Comparison of ENCODE assay signal across 1 cellular context in the genomic region with DNA sequence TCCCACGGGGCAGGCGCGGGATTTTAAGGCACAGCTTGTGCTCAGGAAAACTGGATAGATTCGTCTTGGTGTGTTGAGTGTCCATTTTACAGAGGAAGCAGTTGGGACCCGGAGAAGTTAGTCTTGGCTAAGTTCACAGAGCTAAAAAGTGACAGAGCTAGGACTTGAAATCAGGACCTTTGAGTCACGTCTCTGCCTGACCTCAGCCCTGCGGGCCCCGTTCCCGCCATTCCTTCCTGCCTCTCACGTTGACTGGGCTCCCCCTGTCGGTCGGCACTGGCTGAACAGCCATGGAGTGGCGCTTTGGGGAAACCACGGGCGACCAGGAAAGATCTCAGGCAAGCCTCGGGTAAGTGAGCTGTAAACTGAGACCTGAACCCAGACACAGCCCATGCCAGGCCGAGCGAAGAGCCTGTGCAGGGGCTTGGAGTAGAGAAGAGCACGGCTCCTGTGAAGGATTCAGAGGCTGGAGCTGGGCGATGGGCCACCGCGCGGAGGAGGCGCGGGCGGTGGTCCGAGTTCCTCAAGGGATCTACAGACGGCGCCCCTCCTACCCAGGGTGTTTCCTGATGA.
TF ChIP-seq lines count a peak whose summit lies in the region.

No MANE protein-coding gene starts in this region.

TF ChIP-seq in HepG2, 621 proteins besides CTCF, POLR2A, EP300 and RAD21 (continued from another document and continues in another):
- TF ChIP-seq, protein P1, sequence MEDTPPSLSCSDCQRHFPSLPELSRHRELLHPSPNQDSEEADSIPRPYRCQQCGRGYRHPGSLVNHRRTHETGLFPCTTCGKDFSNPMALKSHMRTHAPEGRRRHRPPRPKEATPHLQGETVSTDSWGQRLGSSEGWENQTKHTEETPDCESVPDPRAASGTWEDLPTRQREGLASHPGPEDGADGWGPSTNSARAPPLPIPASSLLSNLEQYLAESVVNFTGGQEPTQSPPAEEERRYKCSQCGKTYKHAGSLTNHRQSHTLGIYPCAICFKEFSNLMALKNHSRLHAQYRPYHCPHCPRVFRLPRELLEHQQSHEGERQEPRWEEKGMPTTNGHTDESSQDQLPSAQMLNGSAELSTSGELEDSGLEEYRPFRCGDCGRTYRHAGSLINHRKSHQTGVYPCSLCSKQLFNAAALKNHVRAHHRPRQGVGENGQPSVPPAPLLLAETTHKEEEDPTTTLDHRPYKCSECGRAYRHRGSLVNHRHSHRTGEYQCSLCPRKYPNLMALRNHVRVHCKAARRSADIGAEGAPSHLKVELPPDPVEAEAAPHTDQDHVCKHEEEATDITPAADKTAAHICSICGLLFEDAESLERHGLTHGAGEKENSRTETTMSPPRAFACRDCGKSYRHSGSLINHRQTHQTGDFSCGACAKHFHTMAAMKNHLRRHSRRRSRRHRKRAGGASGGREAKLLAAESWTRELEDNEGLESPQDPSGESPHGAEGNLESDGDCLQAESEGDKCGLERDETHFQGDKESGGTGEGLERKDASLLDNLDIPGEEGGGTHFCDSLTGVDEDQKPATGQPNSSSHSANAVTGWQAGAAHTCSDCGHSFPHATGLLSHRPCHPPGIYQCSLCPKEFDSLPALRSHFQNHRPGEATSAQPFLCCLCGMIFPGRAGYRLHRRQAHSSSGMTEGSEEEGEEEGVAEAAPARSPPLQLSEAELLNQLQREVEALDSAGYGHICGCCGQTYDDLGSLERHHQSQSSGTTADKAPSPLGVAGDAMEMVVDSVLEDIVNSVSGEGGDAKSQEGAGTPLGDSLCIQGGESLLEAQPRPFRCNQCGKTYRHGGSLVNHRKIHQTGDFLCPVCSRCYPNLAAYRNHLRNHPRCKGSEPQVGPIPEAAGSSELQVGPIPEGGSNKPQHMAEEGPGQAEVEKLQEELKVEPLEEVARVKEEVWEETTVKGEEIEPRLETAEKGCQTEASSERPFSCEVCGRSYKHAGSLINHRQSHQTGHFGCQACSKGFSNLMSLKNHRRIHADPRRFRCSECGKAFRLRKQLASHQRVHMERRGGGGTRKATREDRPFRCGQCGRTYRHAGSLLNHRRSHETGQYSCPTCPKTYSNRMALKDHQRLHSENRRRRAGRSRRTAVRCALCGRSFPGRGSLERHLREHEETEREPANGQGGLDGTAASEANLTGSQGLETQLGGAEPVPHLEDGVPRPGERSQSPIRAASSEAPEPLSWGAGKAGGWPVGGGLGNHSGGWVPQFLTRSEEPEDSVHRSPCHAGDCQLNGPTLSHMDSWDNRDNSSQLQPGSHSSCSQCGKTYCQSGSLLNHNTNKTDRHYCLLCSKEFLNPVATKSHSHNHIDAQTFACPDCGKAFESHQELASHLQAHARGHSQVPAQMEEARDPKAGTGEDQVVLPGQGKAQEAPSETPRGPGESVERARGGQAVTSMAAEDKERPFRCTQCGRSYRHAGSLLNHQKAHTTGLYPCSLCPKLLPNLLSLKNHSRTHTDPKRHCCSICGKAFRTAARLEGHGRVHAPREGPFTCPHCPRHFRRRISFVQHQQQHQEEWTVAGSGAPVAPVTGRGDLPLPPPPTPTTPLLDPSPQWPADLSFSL (CRISPR knock-in tag; IDR thresholded peaks at IDR 0.05): no peak
- TF ChIP-seq ZMYM2 (CRISPR knock-in tag; IDR thresholded peaks at IDR 0.05): 0 out of 2 replicates have a peak, but pooled peaks have one; percentile 25
- TF ChIP-seq BRCA1 (CRISPR knock-in tag; IDR thresholded peaks at IDR 0.05): no peak
- TF ChIP-seq SALL1 (CRISPR knock-in tag; IDR thresholded peaks at IDR 0.05): peak; percentile 71
- TF ChIP-seq FOXO4 (CRISPR knock-in tag; conservative IDR thresholded peaks at IDR 0.05): no peak
- TF ChIP-seq CREB1 (IDR thresholded peaks at IDR 0.05): no peak
- TF ChIP-seq CREB1 (CRISPR knock-in tag; IDR thresholded peaks at IDR 0.05): no peak
- no peak for TF ChIP-seq ZNF784 (CRISPR knock-in tag; IDR thresholded peaks at IDR 0.05; ENCODE audit: borderline replicate concordance)
- TF ChIP-seq SMC3 (IDR thresholded peaks at IDR 0.05; ENCODE audit: low read length): peak; percentile 3; the same call in 1 of the 2 replicates
- TF ChIP-seq ZNF317 (CRISPR knock-in tag; IDR thresholded peaks at IDR 0.05): no peak
- TF ChIP-seq MTA1 (CRISPR knock-in tag; IDR thresholded peaks at IDR 0.05; ENCODE audit: borderline replicate concordance): no peak
- TF ChIP-seq ZBTB3 (CRISPR knock-in tag; IDR thresholded peaks at IDR 0.05; ENCODE audit: borderline replicate concordance, low read depth): no peak
- no peak for TF ChIP-seq U2AF2 (IDR thresholded peaks at IDR 0.05; ENCODE audit: low read depth, low read length)
- TF ChIP-seq ZNF557 (CRISPR knock-in tag; IDR thresholded peaks at IDR 0.05): no peak
- no peak for TF ChIP-seq CBX2 (IDR thresholded peaks at IDR 0.05; ENCODE audit: low read depth, low read length)
- no peak for TF ChIP-seq CBX2 (CRISPR knock-in tag; IDR thresholded peaks at IDR 0.05; ENCODE audit: low read depth)
- TF ChIP-seq KLF16 (CRISPR knock-in tag; IDR thresholded peaks at IDR 0.05): 0 out of 4 replicates have a peak, but pooled peaks of 1 of the 2 experiments have one; percentile 35
- TF ChIP-seq ZNF329 (CRISPR knock-in tag; IDR thresholded peaks at IDR 0.05; ENCODE audit: low read depth): no peak
- TF ChIP-seq PAWR (CRISPR knock-in tag; IDR thresholded peaks at IDR 0.05; ENCODE audit: borderline replicate concordance): no peak
- no peak for TF ChIP-seq MAF1 (CRISPR knock-in tag; IDR thresholded peaks at IDR 0.05; ENCODE audit: borderline replicate concordance)
- no peak; the same call in 1 of the 2 replicates for TF ChIP-seq MXD4 (CRISPR knock-in tag; IDR thresholded peaks at IDR 0.05)
- TF ChIP-seq ZNF792 (CRISPR knock-in tag; IDR thresholded peaks at IDR 0.05): peak; percentile 80
- TF ChIP-seq, protein P2, sequence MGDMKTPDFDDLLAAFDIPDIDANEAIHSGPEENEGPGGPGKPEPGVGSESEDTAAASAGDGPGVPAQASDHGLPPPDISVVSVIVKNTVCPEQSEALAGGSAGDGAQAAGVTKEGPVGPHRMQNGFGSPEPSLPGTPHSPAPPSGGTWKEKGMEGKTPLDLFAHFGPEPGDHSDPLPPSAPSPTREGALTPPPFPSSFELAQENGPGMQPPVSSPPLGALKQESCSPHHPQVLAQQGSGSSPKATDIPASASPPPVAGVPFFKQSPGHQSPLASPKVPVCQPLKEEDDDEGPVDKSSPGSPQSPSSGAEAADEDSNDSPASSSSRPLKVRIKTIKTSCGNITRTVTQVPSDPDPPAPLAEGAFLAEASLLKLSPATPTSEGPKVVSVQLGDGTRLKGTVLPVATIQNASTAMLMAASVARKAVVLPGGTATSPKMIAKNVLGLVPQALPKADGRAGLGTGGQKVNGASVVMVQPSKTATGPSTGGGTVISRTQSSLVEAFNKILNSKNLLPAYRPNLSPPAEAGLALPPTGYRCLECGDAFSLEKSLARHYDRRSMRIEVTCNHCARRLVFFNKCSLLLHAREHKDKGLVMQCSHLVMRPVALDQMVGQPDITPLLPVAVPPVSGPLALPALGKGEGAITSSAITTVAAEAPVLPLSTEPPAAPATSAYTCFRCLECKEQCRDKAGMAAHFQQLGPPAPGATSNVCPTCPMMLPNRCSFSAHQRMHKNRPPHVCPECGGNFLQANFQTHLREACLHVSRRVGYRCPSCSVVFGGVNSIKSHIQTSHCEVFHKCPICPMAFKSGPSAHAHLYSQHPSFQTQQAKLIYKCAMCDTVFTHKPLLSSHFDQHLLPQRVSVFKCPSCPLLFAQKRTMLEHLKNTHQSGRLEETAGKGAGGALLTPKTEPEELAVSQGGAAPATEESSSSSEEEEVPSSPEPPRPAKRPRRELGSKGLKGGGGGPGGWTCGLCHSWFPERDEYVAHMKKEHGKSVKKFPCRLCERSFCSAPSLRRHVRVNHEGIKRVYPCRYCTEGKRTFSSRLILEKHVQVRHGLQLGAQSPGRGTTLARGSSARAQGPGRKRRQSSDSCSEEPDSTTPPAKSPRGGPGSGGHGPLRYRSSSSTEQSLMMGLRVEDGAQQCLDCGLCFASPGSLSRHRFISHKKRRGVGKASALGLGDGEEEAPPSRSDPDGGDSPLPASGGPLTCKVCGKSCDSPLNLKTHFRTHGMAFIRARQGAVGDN (CRISPR knock-in tag; IDR thresholded peaks at IDR 0.05): peak; percentile 84
- 0 out of 2 replicates have a peak, but pooled peaks have one; percentile 43 for TF ChIP-seq HMG20B (CRISPR knock-in tag; conservative IDR thresholded peaks at IDR 0.05)
- peak; percentile 54; the same call in 1 of the 2 replicates for TF ChIP-seq ETV5 (CRISPR knock-in tag; IDR thresholded peaks at IDR 0.05; ENCODE audit: borderline replicate concordance)
- TF ChIP-seq, protein P3, sequence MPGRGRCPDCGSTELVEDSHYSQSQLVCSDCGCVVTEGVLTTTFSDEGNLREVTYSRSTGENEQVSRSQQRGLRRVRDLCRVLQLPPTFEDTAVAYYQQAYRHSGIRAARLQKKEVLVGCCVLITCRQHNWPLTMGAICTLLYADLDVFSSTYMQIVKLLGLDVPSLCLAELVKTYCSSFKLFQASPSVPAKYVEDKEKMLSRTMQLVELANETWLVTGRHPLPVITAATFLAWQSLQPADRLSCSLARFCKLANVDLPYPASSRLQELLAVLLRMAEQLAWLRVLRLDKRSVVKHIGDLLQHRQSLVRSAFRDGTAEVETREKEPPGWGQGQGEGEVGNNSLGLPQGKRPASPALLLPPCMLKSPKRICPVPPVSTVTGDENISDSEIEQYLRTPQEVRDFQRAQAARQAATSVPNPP (CRISPR knock-in tag; IDR thresholded peaks at IDR 0.05): no peak
- 0 out of 2 replicates have a peak, but pooled peaks have one; percentile 20 for TF ChIP-seq JUND (CRISPR knock-in tag; IDR thresholded peaks at IDR 0.05)
- no peak for TF ChIP-seq ZNF605 (CRISPR knock-in tag; IDR thresholded peaks at IDR 0.05)
- TF ChIP-seq, protein P4, sequence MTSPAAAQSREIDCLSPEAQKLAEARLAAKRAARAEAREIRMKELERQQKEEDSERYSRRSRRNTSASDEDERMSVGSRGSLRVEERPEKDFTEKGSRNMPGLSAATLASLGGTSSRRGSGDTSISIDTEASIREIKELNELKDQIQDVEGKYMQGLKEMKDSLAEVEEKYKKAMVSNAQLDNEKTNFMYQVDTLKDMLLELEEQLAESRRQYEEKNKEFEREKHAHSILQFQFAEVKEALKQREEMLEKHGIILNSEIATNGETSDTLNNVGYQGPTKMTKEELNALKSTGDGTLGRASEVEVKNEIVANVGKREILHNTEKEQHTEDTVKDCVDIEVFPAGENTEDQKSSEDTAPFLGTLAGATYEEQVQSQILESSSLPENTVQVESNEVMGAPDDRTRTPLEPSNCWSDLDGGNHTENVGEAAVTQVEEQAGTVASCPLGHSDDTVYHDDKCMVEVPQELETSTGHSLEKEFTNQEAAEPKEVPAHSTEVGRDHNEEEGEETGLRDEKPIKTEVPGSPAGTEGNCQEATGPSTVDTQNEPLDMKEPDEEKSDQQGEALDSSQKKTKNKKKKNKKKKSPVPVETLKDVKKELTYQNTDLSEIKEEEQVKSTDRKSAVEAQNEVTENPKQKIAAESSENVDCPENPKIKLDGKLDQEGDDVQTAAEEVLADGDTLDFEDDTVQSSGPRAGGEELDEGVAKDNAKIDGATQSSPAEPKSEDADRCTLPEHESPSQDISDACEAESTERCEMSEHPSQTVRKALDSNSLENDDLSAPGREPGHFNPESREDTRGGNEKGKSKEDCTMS (CRISPR knock-in tag; conservative IDR thresholded peaks at IDR 0.05): no peak
- no peak for TF ChIP-seq ZNF296 (CRISPR knock-in tag; conservative IDR thresholded peaks at IDR 0.05)
- no peak for TF ChIP-seq SRSF4 (IDR thresholded peaks at IDR 0.05; ENCODE audit: low read depth, low read length, poor library complexity, severe bottlenecking)
- TF ChIP-seq ZNF501 (CRISPR knock-in tag; IDR thresholded peaks at IDR 0.05): no peak
- peak; percentile 60 for TF ChIP-seq POGZ (CRISPR knock-in tag; IDR thresholded peaks at IDR 0.05)
- no peak for TF ChIP-seq TEAD2 (CRISPR knock-in tag; IDR thresholded peaks at IDR 0.05)
- no peak for TF ChIP-seq ZNF567 (CRISPR knock-in tag; IDR thresholded peaks at IDR 0.05; ENCODE audit: borderline replicate concordance)
- no peak for TF ChIP-seq ZNF672 (CRISPR knock-in tag; IDR thresholded peaks at IDR 0.05)
- TF ChIP-seq DBP (CRISPR knock-in tag; IDR thresholded peaks at IDR 0.05; ENCODE audit: not compliant biosample characterization): no peak
- no peak for TF ChIP-seq ZFP41 (CRISPR knock-in tag; IDR thresholded peaks at IDR 0.05; ENCODE audit: borderline replicate concordance)
- 0 out of 2 replicates have a peak, but pooled peaks have one; percentile 39 for TF ChIP-seq CCDC6 (CRISPR knock-in tag; IDR thresholded peaks at IDR 0.05)
- TF ChIP-seq ZFYVE20 (CRISPR knock-in tag; IDR thresholded peaks at IDR 0.05; ENCODE audit: borderline replicate concordance, low read depth): no peak
- no peak for TF ChIP-seq PCBP2 (optimal IDR thresholded peaks at IDR 0.05; ENCODE audit: low read depth, low read length, poor library complexity, severe bottlenecking)
- TF ChIP-seq NCOA5 (CRISPR knock-in tag; IDR thresholded peaks at IDR 0.05): no peak
- no peak for TF ChIP-seq RBFOX2 (IDR thresholded peaks at IDR 0.05; ENCODE audit: low read depth, low read length)
- no peak for TF ChIP-seq ZNF326 (CRISPR knock-in tag; IDR thresholded peaks at IDR 0.05; ENCODE audit: borderline replicate concordance)
- TF ChIP-seq ZNF652 (CRISPR knock-in tag; IDR thresholded peaks at IDR 0.05; ENCODE audit: borderline replicate concordance, low read depth): no peak
